ENCODE assay signal across 8 cellular contexts in genomic region chr11:70271635-70271953, GRCh38. TPM values are rescaled to one million over a fixed set of nuclear protein-coding genes. Genes with fewer than 3 reads are reported as not detected.
DNase-seq lines count a peak whose midpoint lies in the region; ATAC-seq and TF ChIP-seq lines count a peak whose summit lies in the region.

No MANE protein-coding gene starts in this region.

- WGBS in adrenal gland, 4 donors, result 0 to 9% (median 1%) methylated on average over 2 of the region's 2 CpGs
- WGBS in suprapubic skin, result 0% methylated on average over 2 of the region's 2 CpGs

- POLR2A ChIA-PET in activated CD4-positive, alpha-beta T cell treated with anti-CD3 and anti-CD28 coated beads for 36 hours (lab: Charles Lee), result no interaction called here

- no peaks in the 10 kb centered on the region for H3K9me3 ChIP-seq in adrenal gland (replicated peaks in 1 of 3)
- H3K9me3 ChIP-seq in suprapubic skin, result no peaks in the 10 kb centered on the region

- H3K27me3 ChIP-seq in adrenal gland (no peaks in the 10 kb centered on the region), kidney epithelial cell (ENCODE audit: control insufficient read depth, insufficient read depth, low read length) (no peaks in the 10 kb centered on the region), suprapubic skin (no peaks in the 10 kb centered on the region)

- intact Hi-C loops in activated CD4-positive, alpha-beta T cell treated with anti-CD3 and anti-CD28 coated beads for 36 hours (cut with DNase I, micrococcal nuclease), result loop anchor here in 1 of 2 experiments (2.0 to 10.0 kb wide), 4 partner anchors 1177 to 1429 kb away; partner anchors contain the start of genes DHCR7, IGHMBP2, MRPL21 and TPCN2
- intact Hi-C loops in adrenal gland (cut with DNase I), result no loop called here

- TF ChIP-seq CTCF in adrenal gland (IDR thresholded peaks at IDR 0.05) (no peak), kidney epithelial cell (IDR thresholded peaks at IDR 0.05; ENCODE audit: insufficient read depth, low read length, poor library complexity, severe bottlenecking) (no peak), suprapubic skin (IDR thresholded peaks at IDR 0.05) (no peak)

- DNase-seq in activated CD4-positive, alpha-beta T cell treated with anti-CD3 and anti-CD28 coated beads for 36 hours, result no peak
- no peak for DNase-seq in activated CD4-positive, alpha-beta T cell treated with anti-CD3 and anti-CD28 coated beads, Interleukin-2, amount 50 U/mL, for 48 hours
- DNase-seq in adrenal gland (peak in 1 of 7 donors; percentile 42), kidney epithelial cell (ENCODE audit: low read depth) (no peak), suprapubic skin (ENCODE audit: low spot score in 2 of 2) (no peak), HuH-7.5 (ENCODE audit: low spot score) (no peak), AG20443 (ENCODE audit: low spot score) (no peak)

- no peaks in the 10 kb centered on the region for H3K9me3 Mint-ChIP-seq in activated CD4-positive, alpha-beta T cell treated with anti-CD3 and anti-CD28 coated beads for 36 hours (ENCODE audit: low read depth)

- H3K4me1 Mint-ChIP-seq in activated CD4-positive, alpha-beta T cell treated with anti-CD3 and anti-CD28 coated beads for 36 hours, result peaks cover 43% of the 10 kb centered on the region

- H3K36me3 ChIP-seq in adrenal gland (replicated peaks in 1 of 2) (peaks cover 0 to 19% of the 10 kb centered on the region in 2 donors), kidney epithelial cell (ENCODE audit: control insufficient read depth, insufficient read depth, low read length) (no peaks in the 10 kb centered on the region), suprapubic skin (peaks cover 16% of the 10 kb centered on the region)

- peak overlapping the region; percentile 92 for H3K4me3 Mint-ChIP-seq in activated CD4-positive, alpha-beta T cell treated with anti-CD3 and anti-CD28 coated beads for 36 hours

- no peak for TF ChIP-seq POLR2A in adrenal gland (IDR thresholded peaks at IDR 0.05)
- TF ChIP-seq POLR2A in suprapubic skin (IDR thresholded peaks at IDR 0.05), result no peak

- H3K27me3 Mint-ChIP-seq in activated CD4-positive, alpha-beta T cell treated with anti-CD3 and anti-CD28 coated beads for 36 hours, result peaks cover 4% of the 10 kb centered on the region

- no peak for ATAC-seq in activated CD4-positive, alpha-beta T cell treated with anti-CD3 and anti-CD28 coated beads for 36 hours
- ATAC-seq in HG02763 (IDR thresholded peaks at IDR 0.05; ENCODE audit: unreplicated experiment), result no peak

- H3K27ac Mint-ChIP-seq in activated CD4-positive, alpha-beta T cell treated with anti-CD3 and anti-CD28 coated beads for 36 hours, result no peak overlapping the region

- CTCF ChIA-PET in activated CD4-positive, alpha-beta T cell treated with anti-CD3 and anti-CD28 coated beads for 36 hours (lab: Charles Lee), result no interaction called here

- H3K36me3 Mint-ChIP-seq in activated CD4-positive, alpha-beta T cell treated with anti-CD3 and anti-CD28 coated beads for 36 hours (ENCODE audit: low read depth), result peaks cover 36% of the 10 kb centered on the region

- TF ChIP-seq EP300 in suprapubic skin (IDR thresholded peaks at IDR 0.05), result no peak

- H3K4me1 ChIP-seq in adrenal gland (replicated peaks in 1 of 2) (peaks cover 14 to 42% of the 10 kb centered on the region in 2 donors), suprapubic skin (peaks cover 21% of the 10 kb centered on the region)

- H3K4me3 ChIP-seq in adrenal gland (peak overlapping the region in 3 of 4 donors; percentile 64 to 97 (median 95)), kidney epithelial cell (ENCODE audit: low read depth, low read length) (peak overlapping the region; percentile 86), suprapubic skin (peak overlapping the region; percentile 97)

- H3K27ac ChIP-seq in adrenal gland, result peak overlapping the region in 4 of 5 donors; percentile 86 to 98 (median 94)
- no peak overlapping the region for H3K27ac ChIP-seq in suprapubic skin

RNA-seq across cellular contexts. Expression of gene PPFIA1, which starts 1.1 kb away (rescaled TPM):
- total RNA-seq in activated CD4-positive, alpha-beta T cell treated with anti-CD3 and anti-CD28 coated beads for 36 hours, result 10 to 100 TPM; 26.5 to 40.5 TPM
- 10 to 100 TPM; 25.8 to 58.6 (median 41.6) TPM for total RNA-seq in adrenal gland
- 10 to 100 TPM; 28.9 to 33.1 (median 32.9) TPM for polyA plus RNA-seq in adrenal gland
- 38.6 and 47.6 TPM in 2 replicates for total RNA-seq in kidney epithelial cell
- total RNA-seq in suprapubic skin, result 100 to 1,000 TPM in 1 of 4 donors, 10 to 100 TPM in 3; 34.9 to 141 (median 69.7) TPM
